ENCODE assay signal across 8 cellular contexts in genomic region chr3:177777699-177778098, GRCh38.
DNase-seq lines count a peak whose midpoint lies in the region; ATAC-seq and TF ChIP-seq lines count a peak whose summit lies in the region.

No MANE protein-coding gene starts in this region.

- no peaks in the 10 kb centered on the region for H3K9me3 ChIP-seq in OCI-LY3 (ENCODE audit: insufficient read depth, low read length)

- peaks cover 27% of the 10 kb centered on the region for H3K4me1 ChIP-seq in OCI-LY3 (ENCODE audit: low read length)

- no peaks in the 10 kb centered on the region for H4K20me1 ChIP-seq in OCI-LY3 (ENCODE audit: insufficient read depth, low read length)

- DNase-seq in GDM1 (lab: John Stamatoyannopoulos, UW) = peak; percentile 56
- DNase-seq in HPDE6-E6E7 (ENCODE audit: extremely low spot score) = peak; percentile 41
- peak; percentile 4 for DNase-seq in activated T-helper 9 cell treated with anti-CD3 and anti-CD28 coated beads, Interleukin-2, amount 50 U/mL, for 16 hours (ENCODE audit: low read depth)
- DNase-seq in left cardiac atrium = peak; percentile 46
- DNase-seq in retina = peak; percentile 49
- DNase-seq in cerebellar nuclear complex (lab: John Stamatoyannopoulos, UW) = no peak

- peak overlapping the region; percentile 44 for H3K4me2 ChIP-seq in OCI-LY3 (ENCODE audit: low read length)

- H3K27ac ChIP-seq in OCI-LY3 (ENCODE audit: low read length) = no peak overlapping the region

- no peaks in the 10 kb centered on the region for H3K36me3 ChIP-seq in OCI-LY3 (replicated peaks; ENCODE audit: low read depth, low read length)

- H3K27me3 ChIP-seq in OCI-LY3 (ENCODE audit: low read depth, low read length) = no peaks in the 10 kb centered on the region

- H3K4me3 ChIP-seq in OCI-LY3 (ENCODE audit: low read length) = no peak overlapping the region

- H2AFZ ChIP-seq in OCI-LY3 (ENCODE audit: low read depth, low read length) = peak overlapping the region; percentile 67

- intact Hi-C loops in left cardiac atrium (cut with DNase I) = no loop called here

- no peak overlapping the region for H3K9ac ChIP-seq in OCI-LY3 (ENCODE audit: low read length)

- peak; percentile 94 for ATAC-seq in GM21529 (IDR thresholded peaks at IDR 0.05; ENCODE audit: unreplicated experiment)
- peak in 1 of 2 donors; percentile 23 for ATAC-seq in left cardiac atrium

- peak; percentile 84 for TF ChIP-seq CTCF in OCI-LY3 (IDR thresholded peaks at IDR 0.05; ENCODE audit: low read depth, low read length)

- H3K79me2 ChIP-seq in OCI-LY3 (ENCODE audit: low read length) = no peaks in the 10 kb centered on the region

Comparison
In these comparisons a context has a peak if more than half of its experiments do, and no peak if none do; other contexts are left out.
1. DNase-seq: peak in GDM1 (single experiment), HPDE6-E6E7 (single experiment), activated T-helper 9 cell treated with anti-CD3 and anti-CD28 coated beads, Interleukin-2, amount 50 U/mL, for 16 hours (single experiment), left cardiac atrium (single experiment) and retina (single experiment); none in cerebellar nuclear complex (0 of 2).